Comparison of ENCODE assay signal across 9 cellular contexts in the genomic region with DNA sequence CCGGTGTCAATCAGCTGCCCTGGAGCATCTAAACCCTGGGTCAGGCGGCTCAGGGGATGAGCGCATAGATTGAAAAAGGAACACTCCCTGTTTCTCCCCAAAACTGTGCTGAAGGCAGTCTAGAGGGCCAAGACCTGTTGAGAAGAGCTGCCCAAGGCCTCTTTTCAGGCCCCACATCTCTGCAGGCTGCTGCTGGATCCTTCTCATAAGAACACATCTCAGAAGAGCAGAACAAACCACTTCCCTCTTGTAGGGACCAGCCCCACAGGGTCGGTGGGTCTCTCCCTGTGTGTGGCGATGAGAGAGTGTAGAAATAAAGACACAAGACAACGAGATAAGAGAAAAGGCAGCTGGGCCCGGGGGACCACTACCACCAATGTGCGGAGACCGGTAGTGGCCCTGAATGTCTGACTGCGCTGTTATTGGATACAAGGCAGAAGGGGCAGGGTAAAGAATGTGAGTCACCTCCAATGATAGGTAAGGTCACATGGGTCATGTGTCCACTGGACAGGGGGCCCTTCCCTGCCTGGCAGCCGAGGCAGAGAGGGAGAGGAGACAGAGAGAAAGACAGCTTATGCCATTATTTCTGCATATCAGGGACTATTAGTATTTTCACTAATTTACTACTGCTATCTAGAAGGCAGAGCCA. TPM values are rescaled to one million over a fixed set of nuclear protein-coding genes. Genes with fewer than 3 reads are reported as not detected.
DNase-seq lines count a peak whose midpoint lies in the region; ATAC-seq, FAIRE-seq and TF ChIP-seq lines count a peak whose summit lies in the region.
"Not testable (repeated sequence)": the region's sequence is repeated elsewhere in the genome, so short reads cannot be mapped to it uniquely, and the experiment has no call there.
"Had no signal": no experiment of that assay in that cellular context is flagged by ENCODE, and none has a peak within 500 bp of the region (broad histone marks: within the 10 kb centered on the region; RNA-seq: fewer than 3 reads in every experiment).

No MANE protein-coding gene starts in this region.

- not testable (repeated sequence) for H3K9ac ChIP-seq in astrocyte (ENCODE audit: low read length)

- H3K4me2 ChIP-seq in astrocyte (ENCODE audit: low read length) = not testable (repeated sequence)

- POLR2A ChIA-PET in CD4-positive, alpha-beta T cell (lab: Charles Lee) = not testable (repeated sequence)

- H3K27ac Mint-ChIP-seq in CD4-positive, alpha-beta T cell = peak overlapping the region; percentile 40
- H3K27ac Mint-ChIP-seq in T-helper 17 cell (peak overlapping the region; percentile 87), astrocyte (ENCODE audit: unreplicated experiment) (peak overlapping the region; percentile 36), memory B cell (peak overlapping the region; percentile 39)
- peak overlapping the region; percentile 85 for H3K27ac Mint-ChIP-seq in activated T-cell treated with anti-CD3 and anti-CD28 coated beads, Interleukin-2, amount 50 U/mL, for 72 hours

- not testable (repeated sequence) for H3K27me3 Mint-ChIP-seq in CD4-positive, alpha-beta T cell; T-helper 17 cell; activated T-cell treated with anti-CD3 and anti-CD28 coated beads, Interleukin-2, amount 50 U/mL, for 72 hours (ENCODE audit: low read depth); astrocyte (ENCODE audit: low read depth, unreplicated experiment); memory B cell

- not testable (repeated sequence) for H2AFZ ChIP-seq in astrocyte (ENCODE audit: low read depth, low read length)

- not testable (repeated sequence) for DNase-seq in CD4-positive, alpha-beta T cell; T-helper 17 cell; activated T-cell treated with anti-CD3 and anti-CD28 coated beads, Interleukin-2, amount 50 U/mL, for 72 hours; astrocyte (ENCODE audit: low read depth); cardiac muscle cell (ENCODE audit: low read depth in 1 of 2, low spot score in 1 of 2); memory B cell (ENCODE audit: low spot score in 2 of 2); psoas muscle; upper lobe of right lung

- FAIRE-seq in astrocyte (lab: Jason Lieb, UNC) = not testable (repeated sequence)

- CTCF ChIA-PET in CD4-positive, alpha-beta T cell (lab: Charles Lee) = not testable (repeated sequence)

- H3K36me3 ChIP-seq in astrocyte (ENCODE audit: insufficient read depth, low read length); cardiac muscle cell: not testable (repeated sequence)
- H3K36me3 ChIP-seq in psoas muscle (ENCODE audit: insufficient read depth in 1 of 2, low read depth in 1 of 2) (peaks cover 0 to 19% of the 10 kb centered on the region in 2 donors), upper lobe of right lung (peaks cover 12% of the 10 kb centered on the region)

- not testable (repeated sequence) for H3K27ac ChIP-seq in CD4-positive, alpha-beta T cell (ENCODE audit: low read depth, low read length); astrocyte (ENCODE audit: low read depth, low read length); psoas muscle; upper lobe of right lung
- H3K27ac ChIP-seq in cardiac muscle cell = peak overlapping the region; percentile 7

- H4K20me1 ChIP-seq in astrocyte (ENCODE audit: insufficient read depth, low read length) = not testable (repeated sequence)

- not testable (repeated sequence) for TF ChIP-seq CTCF in CD4-positive, alpha-beta T cell (IDR thresholded peaks at IDR 0.05); astrocyte (IDR thresholded peaks at IDR 0.05; ENCODE audit: insufficient read depth, low read depth, low read length); cardiac muscle cell (IDR thresholded peaks at IDR 0.05; ENCODE audit: low read depth, low read length); psoas muscle (IDR thresholded peaks at IDR 0.05); upper lobe of right lung (IDR thresholded peaks at IDR 0.05)

- H3K4me3 Mint-ChIP-seq in CD4-positive, alpha-beta T cell; T-helper 17 cell; astrocyte (ENCODE audit: unreplicated experiment); memory B cell: not testable (repeated sequence)
- peak overlapping the region; percentile 47 to 49 for H3K4me3 Mint-ChIP-seq in activated T-cell treated with anti-CD3 and anti-CD28 coated beads, Interleukin-2, amount 50 U/mL, for 72 hours

- not testable (repeated sequence) for H3K4me1 ChIP-seq in astrocyte (ENCODE audit: insufficient read depth, low read length); cardiac muscle cell (ENCODE audit: low read depth); psoas muscle
- peaks cover 13% of the 10 kb centered on the region for H3K4me1 ChIP-seq in upper lobe of right lung

- not testable (repeated sequence) for H3K79me2 ChIP-seq in astrocyte (ENCODE audit: insufficient read depth, low read length)

- not testable (repeated sequence) for H3K4me3 ChIP-seq in astrocyte (ENCODE audit: insufficient read depth, low read depth, low read length); cardiac muscle cell; psoas muscle; upper lobe of right lung

- H3K9me3 Mint-ChIP-seq in CD4-positive, alpha-beta T cell; activated T-cell treated with anti-CD3 and anti-CD28 coated beads, Interleukin-2, amount 50 U/mL, for 72 hours; astrocyte (ENCODE audit: unreplicated experiment); memory B cell: not testable (repeated sequence)

- H3K4me1 Mint-ChIP-seq in CD4-positive, alpha-beta T cell (ENCODE audit: low read depth) = not testable (repeated sequence)
- peaks cover 29% of the 10 kb centered on the region for H3K4me1 Mint-ChIP-seq in T-helper 17 cell
- peaks cover 63% of the 10 kb centered on the region for H3K4me1 Mint-ChIP-seq in activated T-cell treated with anti-CD3 and anti-CD28 coated beads, Interleukin-2, amount 50 U/mL, for 72 hours (ENCODE audit: low read depth)
- H3K4me1 Mint-ChIP-seq in astrocyte (ENCODE audit: low read depth, unreplicated experiment) = peaks cover 16% of the 10 kb centered on the region
- peaks cover 16% of the 10 kb centered on the region for H3K4me1 Mint-ChIP-seq in memory B cell

- not testable (repeated sequence) for ATAC-seq in CD4-positive, alpha-beta T cell (ENCODE audit: poor library complexity); T-helper 17 cell; activated T-cell treated with anti-CD3 and anti-CD28 coated beads, Interleukin-2, amount 50 U/mL, for 72 hours (replicated peaks in 1 of 2)
- ATAC-seq in memory B cell (ENCODE audit: low read depth) (peak; percentile 54), psoas muscle (peak in 3 of 4 donors; percentile 29 to 35 (median 31)), upper lobe of right lung (peak; percentile 14)

- H3K27me3 ChIP-seq in CD4-positive, alpha-beta T cell (ENCODE audit: control insufficient read depth, insufficient read depth, low read length); astrocyte (ENCODE audit: insufficient read depth, low read length); cardiac muscle cell; psoas muscle (ENCODE audit: insufficient read depth in 3 of 3, low read length in 2 of 3); upper lobe of right lung: not testable (repeated sequence)

- H3K9me3 ChIP-seq in CD4-positive, alpha-beta T cell (ENCODE audit: control insufficient read depth, low read length); T-helper 17 cell (ENCODE audit: control insufficient read depth, low read length, poor library complexity, severe bottlenecking); astrocyte (ENCODE audit: insufficient read depth, low read depth, low read length); cardiac muscle cell (ENCODE audit: low read depth); psoas muscle; upper lobe of right lung: not testable (repeated sequence)

- WGBS in psoas muscle, 3 donors = 81 to 90% (median 87%) methylated on average over 10 to 11 of the region's 11 CpGs

- peaks cover 19% of the 10 kb centered on the region for H3K36me3 Mint-ChIP-seq in CD4-positive, alpha-beta T cell (ENCODE audit: low read depth)
- H3K36me3 Mint-ChIP-seq in T-helper 17 cell (ENCODE audit: low read depth); astrocyte (ENCODE audit: low read depth, unreplicated experiment); memory B cell: not testable (repeated sequence)
- H3K36me3 Mint-ChIP-seq in activated T-cell treated with anti-CD3 and anti-CD28 coated beads, Interleukin-2, amount 50 U/mL, for 72 hours (ENCODE audit: insufficient read depth in 2 of 2) = peaks cover 13 to 26% of the 10 kb centered on the region in 2 donors

- intact Hi-C loops in CD4-positive, alpha-beta T cell (cut with DNase I, micrococcal nuclease); psoas muscle (cut with DNase I); upper lobe of right lung (cut with DNase I): not testable (repeated sequence)

RNA-seq across cellular contexts. Expression of a gene that starts 22.2 kb away (rescaled TPM):
- 10 to 100 TPM; 20.6 to 22.6 TPM for total RNA-seq in CD4-positive, alpha-beta T cell
- total RNA-seq in T-helper 17 cell (10 to 100 TPM; 19.6 to 21.9 TPM), astrocyte (53.0 and 55.4 TPM in 2 replicates), cardiac muscle cell (32.9 and 67.2 TPM in 2 replicates), psoas muscle (10 to 100 TPM in 3 of 4 donors, 1 to 10 TPM in 1; 9.1 to 18.0 (median 16.7) TPM), upper lobe of right lung (23.8 TPM)
- 10 to 100 TPM; 44.8 to 50.2 TPM for total RNA-seq in activated T-cell treated with anti-CD3 and anti-CD28 coated beads, Interleukin-2, amount 50 U/mL, for 72 hours
- polyA plus RNA-seq in cardiac muscle cell (32.6 and 35.0 TPM in 2 replicates), psoas muscle (10 to 100 TPM; 10.8 to 65.8 (median 24.1) TPM)

RNA-seq across cellular contexts. Expression of a gene that starts 59.9 kb away (rescaled TPM):
- total RNA-seq in CD4-positive, alpha-beta T cell = under 1 TPM; 0.28 to 0.44 TPM
- total RNA-seq in T-helper 17 cell (1 to 10 TPM in 1 of 2 donors, under 1 TPM in 1; 0.83 to 1.4 TPM), astrocyte (2.3 and 3.0 TPM in 2 replicates), cardiac muscle cell (13.0 and 17.0 TPM in 2 replicates), psoas muscle (under 1 TPM in 2 of 4 donors, not detected in 2; 0.22 to 0.34 TPM), upper lobe of right lung (0.81 TPM)
- 1 to 10 TPM; 7.6 to 8.8 TPM for total RNA-seq in activated T-cell treated with anti-CD3 and anti-CD28 coated beads, Interleukin-2, amount 50 U/mL, for 72 hours
- polyA plus RNA-seq in cardiac muscle cell (12.1 and 14.5 TPM in 2 replicates), psoas muscle (under 1 TPM; 0.07 to 0.20 (median 0.08) TPM)
- total RNA-seq: HT1080 had no signal

Comparison
In these comparisons a context has a peak if more than half of its experiments do, and no peak if none do; other contexts are left out.
1. H3K27ac Mint-ChIP-seq: peak in every context shown above with its lines; median percentile 87 in T-helper 17 cell; 85 in activated T-cell treated with anti-CD3 and anti-CD28 coated beads, Interleukin-2, amount 50 U/mL, for 72 hours; 40 in CD4-positive, alpha-beta T cell; 39 in memory B cell; 36 in astrocyte.